ENCODE assay signal across 1 cellular context in genomic region chr16:26475579-26475978, GRCh38.
TF ChIP-seq lines count a peak whose summit lies in the region.

No MANE protein-coding gene starts in this region.

TF ChIP-seq in GM23338, 12 proteins besides CTCF, POLR2A, EP300 and RAD21 (continued from another document):
- TF ChIP-seq ZNF462 (CRISPR knock-in tag; IDR thresholded peaks at IDR 0.05) (no peak), ZNF331 (CRISPR knock-in tag; IDR thresholded peaks at IDR 0.05; ENCODE audit: low read depth) (no peak), EZH2phosphoT487 (IDR thresholded peaks at IDR 0.05; ENCODE audit: unreplicated experiment) (no peak), CREB1 (CRISPR knock-in tag; IDR thresholded peaks at IDR 0.05; ENCODE audit: low read depth) (no peak), REST (IDR thresholded peaks at IDR 0.05; ENCODE audit: unreplicated experiment) (no peak), EZH2 (IDR thresholded peaks at IDR 0.05; ENCODE audit: low read depth, unreplicated experiment) (no peak), STAT1 (IDR thresholded peaks at IDR 0.05; ENCODE audit: unreplicated experiment) (no peak), POLR2AphosphoS5 (IDR thresholded peaks at IDR 0.05; ENCODE audit: low read depth) (no peak)
TF ChIP-seq in GM23338: peak in this region for 0.
